In the genomic region with DNA sequence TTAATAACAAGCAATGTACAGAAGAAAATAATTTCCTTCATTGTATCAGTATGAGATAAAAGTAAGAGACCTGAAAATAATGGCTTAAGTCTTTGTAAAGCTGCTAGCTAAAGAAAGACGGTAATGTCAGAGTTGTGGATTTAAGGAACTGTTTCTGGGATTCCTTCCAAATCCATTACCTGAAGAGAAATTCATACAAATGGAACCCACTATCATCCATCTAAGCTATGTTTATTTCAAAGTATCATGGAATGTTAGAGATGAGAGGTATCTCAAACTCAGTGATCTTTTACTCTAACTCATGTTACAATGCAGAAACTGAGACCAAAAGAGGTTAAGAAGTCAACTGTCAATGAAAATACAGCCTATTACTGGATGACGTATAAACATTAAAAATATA, we compare ENCODE assay signal across 32 cellular contexts.
"Had no signal": no experiment of that assay in that cellular context is flagged by ENCODE, and none has a peak within 500 bp of the region (broad histone marks: within the 10 kb centered on the region; RNA-seq: fewer than 3 reads in every experiment).

No MANE protein-coding gene starts in this region.

- H3K27ac ChIP-seq: body of pancreas, esophagus muscularis mucosa, foreskin keratinocyte, gastrocnemius medialis, WERI-Rb-1 had no signal

- H3K27me3 ChIP-seq: body of pancreas, esophagus muscularis mucosa, foreskin keratinocyte, gastrocnemius medialis had no signal

- H3K4me1 ChIP-seq: body of pancreas, esophagus muscularis mucosa, foreskin keratinocyte, gastrocnemius medialis had no signal

- H3K4me3 ChIP-seq: body of pancreas, esophagus muscularis mucosa, gastrocnemius medialis had no signal

- DNase-seq: activated B cell treated with CpG ODN at 0.5 μM for 24 hours; activated CD4-positive, alpha-beta T cell treated with anti-CD3 and anti-CD28 coated beads for 48 hours; activated CD4-positive, alpha-beta T cell treated with anti-CD3 and anti-CD28 coated beads, Interleukin-2, amount 50 U/mL, for 1 hour; activated CD4-positive, alpha-beta T cell treated with anti-CD3 and anti-CD28 coated beads, Interleukin-2, amount 50 U/mL, for 48 hours; activated CD8-positive, alpha-beta memory T cell treated with anti-CD3 and anti-CD28 coated beads for 24 hours; activated CD8-positive, alpha-beta T cell treated with anti-CD3 and anti-CD28 coated beads for 36 hours; activated effector memory CD4-positive, alpha-beta T cell treated with Interleukin-2 at 50 U/mL for 16 hours; activated naive CD4-positive, alpha-beta T cell treated with anti-CD3 and anti-CD28 coated beads for 36 hours; activated naive CD8-positive, alpha-beta T cell treated with anti-CD3 and anti-CD28 coated beads for 36 hours; activated naive CD8-positive, alpha-beta T cell treated with anti-CD3 and anti-CD28 coated beads, Interleukin-2, amount 50 U/mL, for 24 hours; activated T-cell treated with anti-CD3 and anti-CD28 coated beads, Interleukin-2, amount 50 U/mL, for 4 hours; amniotic stem cell; anterior cingulate cortex; body of pancreas; caudate nucleus; cortex of kidney; dermis blood vessel endothelial cell; effector CD4-positive, alpha-beta T cell; effector memory CD8-positive, alpha-beta T cell; erythroblast; foreskin keratinocyte; gastrocnemius medialis; glutamatergic neuron; T-helper 1 cell; T-helper 17 cell; T1000; WERI-Rb-1 had no signal

- H3K9me3 ChIP-seq: esophagus muscularis mucosa, gastrocnemius medialis had no signal

- H3K27ac Mint-ChIP-seq: activated B cell treated with CpG ODN at 0.5 μM for 24 hours; activated CD8-positive, alpha-beta T cell treated with anti-CD3 and anti-CD28 coated beads for 36 hours; activated naive CD4-positive, alpha-beta T cell treated with anti-CD3 and anti-CD28 coated beads for 36 hours; activated naive CD4-positive, alpha-beta T cell treated with anti-CD3 and anti-CD28 coated beads, Interleukin-2, amount 50 U/mL, for 24 hours; activated naive CD8-positive, alpha-beta T cell treated with anti-CD3 and anti-CD28 coated beads for 36 hours; activated naive CD8-positive, alpha-beta T cell treated with anti-CD3 and anti-CD28 coated beads, Interleukin-2, amount 50 U/mL, for 24 hours; activated T-helper 17 cell treated with anti-CD3 and anti-CD28 coated beads, Interleukin-2, amount 50 U/mL, for 72 hours; effector memory CD8-positive, alpha-beta T cell; T-helper 17 cell; T-helper 2 cell treated with Interferon-gamma antibody and Interleukin-4, amounts not matched to agents 5 μg/mL and 100 μg/mL, for 36 hours had no signal

- H3K36me3 ChIP-seq: gastrocnemius medialis, WERI-Rb-1 had no signal

- ATAC-seq: activated CD4-positive, CD25-positive, alpha-beta regulatory T cell treated with anti-CD3 and anti-CD28 coated beads, Interleukin-2, amount 50 U/mL, for 24 hours; activated CD8-positive, alpha-beta T cell treated with anti-CD3 and anti-CD28 coated beads for 36 hours; activated naive CD8-positive, alpha-beta T cell treated with anti-CD3 and anti-CD28 coated beads, Interleukin-2, amount 50 U/mL, for 24 hours; activated T-cell treated with anti-CD3 and anti-CD28 coated beads, Interleukin-2, amount 50 U/mL, for 4 hours; activated T-helper 17 cell treated with anti-CD3 and anti-CD28 coated beads, Interleukin-2, amount 50 U/mL, for 72 hours; body of pancreas; effector memory CD8-positive, alpha-beta T cell; foreskin keratinocyte; gastrocnemius medialis; T-helper 17 cell had no signal

- H3K27me3 Mint-ChIP-seq: activated B cell treated with CpG ODN at 0.5 μM for 24 hours; activated CD8-positive, alpha-beta T cell treated with anti-CD3 and anti-CD28 coated beads for 36 hours; activated naive CD4-positive, alpha-beta T cell treated with anti-CD3 and anti-CD28 coated beads, Interleukin-2, amount 50 U/mL, for 24 hours; activated naive CD8-positive, alpha-beta T cell treated with anti-CD3 and anti-CD28 coated beads for 36 hours; activated naive CD8-positive, alpha-beta T cell treated with anti-CD3 and anti-CD28 coated beads, Interleukin-2, amount 50 U/mL, for 24 hours; activated T-helper 17 cell treated with anti-CD3 and anti-CD28 coated beads, Interleukin-2, amount 50 U/mL, for 72 hours; effector memory CD8-positive, alpha-beta T cell; T-helper 17 cell had no signal

- H3K9me3 Mint-ChIP-seq: activated CD8-positive, alpha-beta T cell treated with anti-CD3 and anti-CD28 coated beads for 36 hours; activated naive CD4-positive, alpha-beta T cell treated with anti-CD3 and anti-CD28 coated beads, Interleukin-2, amount 50 U/mL, for 24 hours; activated naive CD8-positive, alpha-beta T cell treated with anti-CD3 and anti-CD28 coated beads, Interleukin-2, amount 50 U/mL, for 24 hours; activated T-cell treated with anti-CD3 and anti-CD28 coated beads, Interleukin-2, amount 50 U/mL, for 4 hours; activated T-helper 17 cell treated with anti-CD3 and anti-CD28 coated beads, Interleukin-2, amount 50 U/mL, for 72 hours; effector memory CD8-positive, alpha-beta T cell had no signal

- H3K4me3 Mint-ChIP-seq: activated B cell treated with CpG ODN at 0.5 μM for 24 hours; activated CD8-positive, alpha-beta T cell treated with anti-CD3 and anti-CD28 coated beads for 36 hours; activated naive CD4-positive, alpha-beta T cell treated with anti-CD3 and anti-CD28 coated beads for 36 hours; activated naive CD4-positive, alpha-beta T cell treated with anti-CD3 and anti-CD28 coated beads, Interleukin-2, amount 50 U/mL, for 24 hours; activated naive CD8-positive, alpha-beta T cell treated with anti-CD3 and anti-CD28 coated beads for 36 hours; activated naive CD8-positive, alpha-beta T cell treated with anti-CD3 and anti-CD28 coated beads, Interleukin-2, amount 50 U/mL, for 24 hours; activated T-cell treated with anti-CD3 and anti-CD28 coated beads, Interleukin-2, amount 50 U/mL, for 4 hours; activated T-helper 17 cell treated with anti-CD3 and anti-CD28 coated beads, Interleukin-2, amount 50 U/mL, for 72 hours; effector memory CD8-positive, alpha-beta T cell; T-helper 17 cell; T-helper 2 cell treated with Interferon-gamma antibody and Interleukin-4, amounts not matched to agents 5 μg/mL and 100 μg/mL, for 36 hours had no signal

- H3K4me1 Mint-ChIP-seq: activated B cell treated with CpG ODN at 0.5 μM for 24 hours; activated naive CD4-positive, alpha-beta T cell treated with anti-CD3 and anti-CD28 coated beads, Interleukin-2, amount 50 U/mL, for 24 hours; activated naive CD8-positive, alpha-beta T cell treated with anti-CD3 and anti-CD28 coated beads for 36 hours; activated naive CD8-positive, alpha-beta T cell treated with anti-CD3 and anti-CD28 coated beads, Interleukin-2, amount 50 U/mL, for 24 hours; activated T-helper 17 cell treated with anti-CD3 and anti-CD28 coated beads, Interleukin-2, amount 50 U/mL, for 72 hours had no signal
